Comparison of ENCODE assay signal across 10 cellular contexts in the genomic region with DNA sequence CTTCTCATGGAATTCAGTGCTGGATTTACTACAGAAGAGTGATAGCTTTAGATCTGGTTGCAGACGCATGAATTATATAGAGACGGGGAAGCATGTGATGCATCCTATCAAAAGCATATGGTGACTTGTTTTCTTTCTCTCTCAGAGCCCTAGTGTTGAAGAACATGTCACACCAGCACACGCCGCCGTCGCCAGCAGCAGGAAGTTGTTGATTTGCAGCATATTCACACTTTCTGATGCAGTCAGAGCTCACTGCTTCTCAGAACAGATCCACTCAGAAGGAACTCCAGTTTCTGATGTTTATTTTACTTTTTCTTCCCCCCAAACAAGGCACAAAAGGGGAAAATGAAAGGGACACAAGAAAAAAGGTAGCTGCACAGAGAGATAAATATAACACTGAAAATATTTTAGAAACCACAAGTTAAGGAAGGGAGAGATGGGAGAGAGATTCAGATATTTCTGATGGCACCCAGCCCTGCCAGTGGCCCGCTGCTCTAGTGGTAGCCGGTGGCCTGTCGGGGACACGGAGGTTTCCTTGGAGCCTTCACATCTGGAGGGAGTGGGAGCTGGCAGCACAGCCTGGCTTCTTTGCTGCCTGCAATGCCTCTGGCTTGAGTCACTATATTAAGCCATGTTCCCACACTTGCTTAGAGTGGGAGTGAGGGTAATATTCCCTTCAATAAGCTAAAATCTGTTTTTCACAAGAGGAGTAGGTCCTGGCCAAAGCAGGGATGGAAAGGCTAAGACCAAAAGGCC.
DNase-seq lines count a peak whose midpoint lies in the region; ATAC-seq lines count a peak whose summit lies in the region.
"Had no signal": no experiment of that assay in that cellular context is flagged by ENCODE, and none has a peak within 500 bp of the region (broad histone marks: within the 10 kb centered on the region; RNA-seq: fewer than 3 reads in every experiment).

No MANE protein-coding gene starts in this region.

- CTCF ChIA-PET in activated naive CD4-positive, alpha-beta T cell treated with anti-CD3 and anti-CD28 coated beads, Interleukin-2, amount 10 ng/mL, durations not matched to agents 7 days and 5 days (lab: Charles Lee), result interaction anchor here (1.1 to 1.2 kb wide), 2 partner anchors 15 to 18 kb away, joined by 3 to 4 read pairs; no protein-coding TSS in a partner anchor

- peak overlapping the region; percentile 46 for H3K27ac ChIP-seq in temporal lobe (ENCODE audit: low read depth, low read length)
- H3K27ac ChIP-seq: C4-2B, epithelial cell of prostate had no signal

- peaks cover 21% of the 10 kb centered on the region for H3K4me1 Mint-ChIP-seq in activated naive CD4-positive, alpha-beta T cell treated with anti-CD3 and anti-CD28 coated beads, Interleukin-2, amount 10 ng/mL, durations not matched to agents 7 days and 5 days

- no peaks in the 10 kb centered on the region for H3K36me3 Mint-ChIP-seq in activated naive CD4-positive, alpha-beta T cell treated with anti-CD3 and anti-CD28 coated beads, Interleukin-2, amount 10 ng/mL, durations not matched to agents 7 days and 5 days

- no peaks in the 10 kb centered on the region for H3K27me3 Mint-ChIP-seq in activated naive CD4-positive, alpha-beta T cell treated with anti-CD3 and anti-CD28 coated beads, Interleukin-2, amount 10 ng/mL, durations not matched to agents 7 days and 5 days

- DNase-seq in activated T-cell treated with anti-CD3 and anti-CD28 coated beads for 48 hours (ENCODE audit: low read depth) (peak; percentile 2), activated T-cell treated with anti-CD3 and anti-CD28 coated beads for 4 hours (no peak), iPS-NIHi7 (ENCODE audit: extremely low spot score) (peak; percentile 31), NCI-H2171 (lab: John Stamatoyannopoulos, UW) (no peak)
- DNase-seq in activated naive CD4-positive, alpha-beta T cell treated with anti-CD3 and anti-CD28 coated beads, Interleukin-2, amount 10 ng/mL, durations not matched to agents 7 days and 5 days, result peak; percentile 48
- DNase-seq in activated CD4-positive, CD25-positive, alpha-beta regulatory T cell treated with anti-CD3 and anti-CD28 coated beads, Interleukin-2, amount 50 U/mL, for 72 hours, result no peak

- H3K9me3 Mint-ChIP-seq in activated naive CD4-positive, alpha-beta T cell treated with anti-CD3 and anti-CD28 coated beads, Interleukin-2, amount 10 ng/mL, durations not matched to agents 7 days and 5 days, result peaks cover 4% of the 10 kb centered on the region

- H3K4me3 Mint-ChIP-seq in activated naive CD4-positive, alpha-beta T cell treated with anti-CD3 and anti-CD28 coated beads, Interleukin-2, amount 10 ng/mL, durations not matched to agents 7 days and 5 days, result no peak overlapping the region

- peak overlapping the region; percentile 26 for H3K27ac Mint-ChIP-seq in activated naive CD4-positive, alpha-beta T cell treated with anti-CD3 and anti-CD28 coated beads, Interleukin-2, amount 10 ng/mL, durations not matched to agents 7 days and 5 days

- ATAC-seq in HG02588 (IDR thresholded peaks at IDR 0.05; ENCODE audit: unreplicated experiment), result no peak

Comparison
In these comparisons a context has a peak if more than half of its experiments do, and no peak if none do; other contexts are left out.
1. DNase-seq: peak in activated T-cell treated with anti-CD3 and anti-CD28 coated beads for 48 hours (single experiment), activated naive CD4-positive, alpha-beta T cell treated with anti-CD3 and anti-CD28 coated beads, Interleukin-2, amount 10 ng/mL, durations not matched to agents 7 days and 5 days (single experiment) and iPS-NIHi7 (single experiment); none in activated T-cell treated with anti-CD3 and anti-CD28 coated beads for 4 hours (single experiment), activated CD4-positive, CD25-positive, alpha-beta regulatory T cell treated with anti-CD3 and anti-CD28 coated beads, Interleukin-2, amount 50 U/mL, for 72 hours (single experiment) and NCI-H2171 (single experiment).